8 cellular contexts compared by ENCODE assay signal in the genomic region with DNA sequence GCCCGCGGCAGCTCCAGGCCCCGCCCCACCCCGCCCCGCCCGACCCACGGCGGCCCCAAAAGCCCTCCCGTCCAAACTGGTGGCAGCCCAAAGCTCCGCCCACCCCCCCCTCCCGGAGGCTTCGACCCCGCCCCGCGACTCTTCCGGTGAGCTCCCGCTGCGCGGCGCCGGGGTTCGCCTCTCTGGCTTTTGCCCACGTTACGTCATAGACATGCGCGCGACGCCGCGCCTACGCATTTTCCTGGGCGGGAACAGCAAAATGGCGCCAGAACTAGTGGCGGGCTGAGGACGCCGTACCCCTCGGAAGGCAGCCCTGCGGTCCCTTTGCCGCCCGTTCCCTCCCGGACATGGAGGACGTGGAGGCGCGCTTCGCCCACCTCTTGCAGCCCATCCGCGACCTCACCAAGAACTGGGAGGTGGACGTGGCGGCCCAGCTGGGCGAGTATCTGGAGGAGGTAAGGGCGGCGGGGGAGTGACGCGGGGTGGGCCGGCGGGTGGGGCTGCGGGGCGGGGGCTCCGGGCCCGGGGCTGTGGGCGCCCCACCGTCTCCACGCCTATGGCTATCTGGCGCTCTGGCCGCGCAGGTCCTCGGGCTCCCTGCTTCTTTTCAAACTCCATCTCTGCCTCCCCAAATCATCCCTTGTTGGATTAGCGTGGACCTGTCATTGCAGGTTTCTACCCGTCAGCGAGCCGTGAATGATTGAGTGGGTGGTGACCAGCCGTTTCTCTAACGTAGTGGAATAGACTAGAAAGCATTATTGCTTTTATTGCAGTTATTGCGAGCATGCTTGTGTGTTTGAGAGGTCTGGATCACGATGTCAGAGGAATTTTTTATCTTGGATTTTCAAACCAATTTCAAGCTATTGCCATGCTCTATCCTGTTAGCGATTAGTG. TPM values are rescaled to one million over a fixed set of nuclear protein-coding genes. Genes with fewer than 3 reads are reported as not detected.
A peak's percentile ranks its signal among the peaks of the same experiment; 100 is the strongest.
DNase-seq lines count a peak whose midpoint lies in the region; ATAC-seq and TF ChIP-seq lines count a peak whose summit lies in the region.

Gene NCAPH2 (plus strand): TSS at position 234 of the 894 bp plus-strand sequence. CDS start 114 bp downstream, at position 348.

- peaks cover 46% of the 10 kb centered on the region for H3K36me3 ChIP-seq in KOPT-K1 (ENCODE audit: insufficient read depth, low read length)

- no peaks in the 10 kb centered on the region for H3K9me3 ChIP-seq in KOPT-K1 (ENCODE audit: insufficient read depth, low read length, poor library complexity, severe bottlenecking)

- H3K4me1 Mint-ChIP-seq in natural killer cell, result peaks cover 17 to 31% of the 10 kb centered on the region in 2 donors

- H3K9me3 Mint-ChIP-seq in natural killer cell, result no peaks in the 10 kb centered on the region

- peak within 1 kb of the TSS; percentile 90 to 96 for H3K27ac Mint-ChIP-seq in natural killer cell

- H3K4me3 ChIP-seq in fibroblast of pulmonary artery (replicated peaks; ENCODE audit: low read depth, low read length), result peak within 1 kb of the TSS; percentile 96

- H3K27ac ChIP-seq in KOPT-K1 (ENCODE audit: low read depth, low read length, poor library complexity, severe bottlenecking), result peak within 1 kb of the TSS; percentile 94

- DNase-seq in DMS79 treated with DMSO at 0.1 percent for 48 hours (lab: John Stamatoyannopoulos, UW), result peak; percentile 70
- DNase-seq in RPMI7951 (ENCODE audit: low read depth), result peak; percentile 92
- peak; percentile 97 for DNase-seq in activated T-helper 9 cell treated with anti-CD3 and anti-CD28 coated beads, Interleukin-2, amount 50 U/mL, for 16 hours (ENCODE audit: low read depth)
- peak; percentile 98 for DNase-seq in fibroblast of pulmonary artery (ENCODE audit: low read depth)
- peak; percentile 97 for DNase-seq in natural killer cell
- DNase-seq in stimulated activated naive CD4-positive, alpha-beta T cell treated with Interleukin-2 at 50 U/mL for 16 hours (lab: John Stamatoyannopoulos, UW), result peak; percentile 70

- peak; percentile 73 for ATAC-seq in GM21786 (IDR thresholded peaks at IDR 0.05; ENCODE audit: unreplicated experiment)
- ATAC-seq in natural killer cell, result peak; percentile 79 to 90 (median 80)

- TF ChIP-seq CTCF in fibroblast of pulmonary artery (IDR thresholded peaks at IDR 0.05; ENCODE audit: low read length, missing control alignments), result no peak
- TF ChIP-seq CTCF in natural killer cell (IDR thresholded peaks at IDR 0.05), result no peak

- intact Hi-C loops in natural killer cell (cut with micrococcal nuclease), result loop anchor here (1.0 to 5.0 kb wide), 5 partner anchors 17 to 113 kb away; partner anchors contain the start of genes CHKB, SCO2 and SYCE3

- no peaks in the 10 kb centered on the region for H3K36me3 Mint-ChIP-seq in natural killer cell

- H3K4me3 Mint-ChIP-seq in natural killer cell, result peak within 1 kb of the TSS; percentile 88

- H3K27me3 Mint-ChIP-seq in natural killer cell (ENCODE audit: low read depth in 2 of 2), result no peaks in the 10 kb centered on the region

RNA-seq across cellular contexts. Expression of gene NCAPH2, which starts in this region (rescaled TPM):
- total RNA-seq in RPMI7951 (2014; rRNA removed; shearing (Covaris generic)), result 53.3 and 61.6 TPM in 2 replicates
- 100 to 1,000 TPM in 2 of 3 donors, 10 to 100 TPM in 1; 94.5 to 106 (median 104) TPM for total RNA-seq in natural killer cell

Comparison
In these comparisons a context has a peak if more than half of its experiments do, and no peak if none do; other contexts are left out.
1. Peak in every context shown above with its lines: DNase-seq, ATAC-seq, H3K4me3 ChIP-seq and H3K27ac ChIP-seq.